ENCODE assay signal across 8 cellular contexts in genomic region chr16:67247698-67248400, GRCh38. TPM values are rescaled to one million over a fixed set of nuclear protein-coding genes. Genes with fewer than 3 reads are reported as not detected.
DNase-seq lines count a peak whose midpoint lies in the region; ATAC-seq, FAIRE-seq and TF ChIP-seq lines count a peak whose summit lies in the region.

No MANE protein-coding gene starts in this region.

- TF ChIP-seq POLR2A in stomach (IDR thresholded peaks at IDR 0.05), result no peak

- WGBS in stomach, 5 donors, result 2 to 9% (median 3%) methylated on average over 7 to 14 of the region's 14 CpGs

- FAIRE-seq in D721Med (lab: Jason Lieb, UNC), result no peak

- H3K9me3 ChIP-seq in stomach, result no peaks in the 10 kb centered on the region

- peak overlapping the region; percentile 71 for H3K27ac Mint-ChIP-seq in T-helper 2 cell treated with Interferon-gamma antibody and Interleukin-4, amounts not matched to agents 5 μg/mL and 100 μg/mL, for 36 hours
- H3K27ac Mint-ChIP-seq in activated B cell treated with CpG ODN at 0.5 μM for 24 hours, result peak overlapping the region; percentile 64

- intact Hi-C loops in activated B cell treated with CpG ODN at 0.5 μM for 24 hours (cut with micrococcal nuclease), result loop anchor here (1.0 to 10.0 kb wide), 8 partner anchors 22 to 837 kb away; partner anchors contain the start of genes ACD, CBFB, CTCF and MATCAP1
- intact Hi-C loops in stomach (cut with DNase I; ENCODE audit: low total_unique reads), result no loop called here

- peak overlapping the region; percentile 47 for H3K4me3 ChIP-seq in iPS-11a (ENCODE audit: low read depth, low read length)
- H3K4me3 ChIP-seq in stomach, result peak overlapping the region; percentile 64 to 85 (median 78)

- POLR2A ChIA-PET in activated B cell treated with CpG ODN at 0.5 μM for 24 hours (lab: Charles Lee), result interaction anchor here (0.6 to 7.7 kb wide), 9 partner anchors 8 to 412 kb away, joined by 3 to 120 read pairs (median 3); partner anchors contain the start of genes ACD, FBXL8, TMEM208 and TRADD

- H3K36me3 ChIP-seq in stomach, result no peaks in the 10 kb centered on the region

- no peak for DNase-seq in T-helper 2 cell treated with Interferon-gamma antibody and Interleukin-4, amounts not matched to agents 5 μg/mL and 100 μg/mL, for 36 hours (ENCODE audit: low spot score)
- DNase-seq in T-helper 2 cell (no peak), activated B cell treated with CpG ODN at 0.5 μM for 24 hours (no peak), stomach (no peak), D721Med (ENCODE audit: insufficient read length, low spot score) (no peak), NCI-H748 (lab: John Stamatoyannopoulos, UW; ENCODE audit: unreplicated experiment) (no peak), UCSD-AML1 (lab: John Stamatoyannopoulos, UW; ENCODE audit: unreplicated experiment) (no peak)

- H3K4me1 ChIP-seq in stomach, result peaks cover 42 to 62% (median 52%) of the 10 kb centered on the region in 4 donors

- no peak for TF ChIP-seq EP300 in stomach (IDR thresholded peaks at IDR 0.05)

- peaks cover 0 to 48% (median 19%) of the 10 kb centered on the region in 3 donors for H3K27me3 ChIP-seq in stomach

- H3K27me3 Mint-ChIP-seq in T-helper 2 cell treated with Interferon-gamma antibody and Interleukin-4, amounts not matched to agents 5 μg/mL and 100 μg/mL, for 36 hours (ENCODE audit: low read depth), result peaks cover 16% of the 10 kb centered on the region
- peaks cover 2% of the 10 kb centered on the region for H3K27me3 Mint-ChIP-seq in activated B cell treated with CpG ODN at 0.5 μM for 24 hours

- peak overlapping the region; percentile 82 for H3K4me3 Mint-ChIP-seq in T-helper 2 cell treated with Interferon-gamma antibody and Interleukin-4, amounts not matched to agents 5 μg/mL and 100 μg/mL, for 36 hours
- H3K4me3 Mint-ChIP-seq in activated B cell treated with CpG ODN at 0.5 μM for 24 hours, result peak overlapping the region; percentile 85

- CTCF ChIA-PET in activated B cell treated with CpG ODN at 0.5 μM for 24 hours (lab: Charles Lee), result interaction anchor here (0.8 to 3.1 kb wide), 3 partner anchors 13 to 230 kb away, joined by 3 to 12 read pairs (median 5); partner anchors contain the start of gene TMEM208

- no peaks in the 10 kb centered on the region for H3K9me3 Mint-ChIP-seq in T-helper 2 cell treated with Interferon-gamma antibody and Interleukin-4, amounts not matched to agents 5 μg/mL and 100 μg/mL, for 36 hours
- no peaks in the 10 kb centered on the region for H3K9me3 Mint-ChIP-seq in activated B cell treated with CpG ODN at 0.5 μM for 24 hours

- H3K4me1 Mint-ChIP-seq in T-helper 2 cell treated with Interferon-gamma antibody and Interleukin-4, amounts not matched to agents 5 μg/mL and 100 μg/mL, for 36 hours (ENCODE audit: low read depth), result peaks cover 40% of the 10 kb centered on the region
- H3K4me1 Mint-ChIP-seq in activated B cell treated with CpG ODN at 0.5 μM for 24 hours, result peaks cover 50% of the 10 kb centered on the region

- H3K36me3 Mint-ChIP-seq in T-helper 2 cell treated with Interferon-gamma antibody and Interleukin-4, amounts not matched to agents 5 μg/mL and 100 μg/mL, for 36 hours (ENCODE audit: low read depth), result no peaks in the 10 kb centered on the region
- H3K36me3 Mint-ChIP-seq in activated B cell treated with CpG ODN at 0.5 μM for 24 hours (ENCODE audit: low read depth), result peaks cover 1% of the 10 kb centered on the region

- H3K27ac ChIP-seq in stomach, result peak overlapping the region; percentile 87 to 95 (median 89)

- ATAC-seq in activated B cell treated with CpG ODN at 0.5 μM for 24 hours (ENCODE audit: low read depth), result no peak

- TF ChIP-seq CTCF in activated B cell treated with CpG ODN at 0.5 μM for 24 hours (IDR thresholded peaks at IDR 0.05), result no peak
- TF ChIP-seq CTCF in stomach (IDR thresholded peaks at IDR 0.05), result no peak
- no peak for TF ChIP-seq CTCF in D721Med (IDR thresholded peaks at IDR 0.05; ENCODE audit: insufficient read depth, missing control alignments)

RNA-seq across cellular contexts. Expression of gene FHOD1, which starts 0.6 kb away (rescaled TPM):
- total RNA-seq in activated B cell treated with CpG ODN at 0.5 μM for 24 hours (45.5 and 50.4 TPM in 2 replicates), stomach (100 to 1,000 TPM in 1 of 5 donors, 10 to 100 TPM in 3, 1 to 10 TPM in 1; 6.1 to 101 (median 25.9) TPM)
- polyA plus RNA-seq in stomach, result 10 to 100 TPM; 12.8 to 19.2 (median 15.7) TPM

RNA-seq across cellular contexts. Expression of gene SLC9A5, which starts 0.9 kb away (rescaled TPM):
- total RNA-seq in activated B cell treated with CpG ODN at 0.5 μM for 24 hours, result 1.9 and 2.5 TPM in 2 replicates
- 1 to 10 TPM in 2 of 5 donors, under 1 TPM in 2, not detected in 1; 0.89 to 5.3 (median 2.6) TPM for total RNA-seq in stomach
- polyA plus RNA-seq in stomach, result under 1 TPM; 0.19 to 0.43 (median 0.31) TPM

RNA-seq across cellular contexts. Expression of gene TMEM208, which starts 20.9 kb away (rescaled TPM):
- total RNA-seq in activated B cell treated with CpG ODN at 0.5 μM for 24 hours (37.1 and 41.3 TPM in 2 replicates), stomach (100 to 1,000 TPM in 1 of 5 donors, 10 to 100 TPM in 3, 1 to 10 TPM in 1; 8.7 to 126 (median 46.4) TPM)
- polyA plus RNA-seq in stomach, result 100 to 1,000 TPM in 1 of 3 donors, 10 to 100 TPM in 2; 39.6 to 141 (median 89.2) TPM

RNA-seq across cellular contexts. Expression of gene PLEKHG4, which starts 31.5 kb away (rescaled TPM):
- total RNA-seq in activated B cell treated with CpG ODN at 0.5 μM for 24 hours (7.8 TPM in 2 replicates), stomach (10 to 100 TPM in 2 of 5 donors, 1 to 10 TPM in 3; 2.3 to 57.1 (median 8.1) TPM)
- 1 to 10 TPM; 2.5 to 10.0 (median 3.1) TPM for polyA plus RNA-seq in stomach

RNA-seq across cellular contexts. Expression of gene ELMO3, which starts 48.9 kb away (rescaled TPM):
- total RNA-seq in activated B cell treated with CpG ODN at 0.5 μM for 24 hours (6.8 and 6.9 TPM in 2 replicates), stomach (100 to 1,000 TPM in 2 of 5 donors, 10 to 100 TPM in 3; 11.6 to 133 (median 57.2) TPM)
- polyA plus RNA-seq in stomach, result 10 to 100 TPM; 20.4 to 44.6 (median 37.1) TPM
